Comparison of ENCODE assay signal across 26 cellular contexts in the genomic region with DNA sequence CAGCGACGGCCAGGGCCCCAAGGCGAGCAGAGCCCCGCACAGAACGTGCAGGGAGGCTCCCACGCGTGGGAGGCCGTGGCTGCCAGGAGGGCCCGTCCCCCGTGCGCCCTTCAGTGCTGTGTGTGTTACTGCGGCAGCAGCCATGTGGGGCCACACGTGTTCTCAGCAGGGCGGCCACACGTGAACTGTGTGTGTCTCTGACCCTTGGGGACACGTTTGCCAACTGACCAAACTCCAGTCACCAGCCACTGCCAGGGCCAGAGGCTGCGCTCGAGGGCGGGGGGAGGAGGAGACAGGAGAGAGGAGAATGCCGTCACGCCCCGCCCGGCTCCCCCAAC. TPM values are rescaled to one million over a fixed set of nuclear protein-coding genes. Genes with fewer than 3 reads are reported as not detected.
A peak's percentile ranks its signal among the peaks of the same experiment; 100 is the strongest.
DNase-seq lines count a peak whose midpoint lies in the region; ATAC-seq, FAIRE-seq and TF ChIP-seq lines count a peak whose summit lies in the region.
"Had no signal": no experiment of that assay in that cellular context is flagged by ENCODE, and none has a peak within 500 bp of the region (broad histone marks: within the 10 kb centered on the region; RNA-seq: fewer than 3 reads in every experiment).

No MANE protein-coding gene starts in this region.

- H3K4me2 ChIP-seq in PC-3 (ENCODE audit: low read length) (0 out of 2 replicates have a peak overlapping the region, but pooled peaks have one; percentile 21), HepG2 (ENCODE audit: low read depth, low read length) (no peak overlapping the region)
- H3K4me2 ChIP-seq: A549 had no signal

- peaks cover 22% of the 10 kb centered on the region for H3K27me3 ChIP-seq in PC-3 (ENCODE audit: low read length)
- peaks cover 30 to 96% of the 10 kb centered on the region in 2 experiments for H3K27me3 ChIP-seq in HepG2 (ENCODE audit: control insufficient read depth in 1 of 2, insufficient read depth in 2 of 2, low read length in 2 of 2)

- H3K4me1 ChIP-seq in PC-3 (ENCODE audit: insufficient read depth, low read length) (peaks cover 15% of the 10 kb centered on the region; the same call in 1 of the 2 replicates), HepG2 (ENCODE audit: insufficient read depth, low read length) (no peaks in the 10 kb centered on the region)
- H3K4me1 ChIP-seq: BE2C had no signal

- H3K27ac Mint-ChIP-seq in stimulated activated naive B cell treated with anti-CD40 and anti-IgM and Interleukin-4, amounts not matched to agents 10 μg/mL and 1 μg/mL and 100 μg/mL, for 72 hours, result peak overlapping the region; percentile 44
- H3K27ac Mint-ChIP-seq: CD14-positive monocyte; CD4-positive, alpha-beta T cell; H9; HFFc6 had no signal

- H2AFZ ChIP-seq in PC-3 (ENCODE audit: low read length), result 0 out of 2 replicates have a peak overlapping the region, but pooled peaks have one; percentile 12
- no peak overlapping the region for H2AFZ ChIP-seq in HepG2 (ENCODE audit: low read length)
- H2AFZ ChIP-seq: GM23248 had no signal

- TF ChIP-seq CTCF in PC-3 (conservative IDR thresholded peaks at IDR 0.05; ENCODE audit: low read depth, low read length), result no peak
- no peak for TF ChIP-seq CTCF in HepG2 (CRISPR knock-in tag; IDR thresholded peaks at IDR 0.05)
- TF ChIP-seq CTCF in GM13977 (IDR thresholded peaks at IDR 0.05; ENCODE audit: extremely low read depth, insufficient read depth, missing control alignments), result no peak

- H3K27me3 Mint-ChIP-seq in stimulated activated naive B cell treated with anti-CD40 and anti-IgM and Interleukin-4, amounts not matched to agents 10 μg/mL and 1 μg/mL and 100 μg/mL, for 72 hours, result peaks cover 15 to 42% of the 10 kb centered on the region in 2 donors

- H4K20me1 ChIP-seq in PC-3 (ENCODE audit: low read length) (no peaks in the 10 kb centered on the region), HepG2 (ENCODE audit: insufficient read depth, low read length) (0 out of 2 replicates have a peak, but pooled peaks cover 2% of the 10 kb centered on the region)

- WGBS in HepG2 (ENCODE audit: low lambda C conversion rate), result no CpG with 5 or more reads among the region's 23 CpGs

- CTCF ChIA-PET in PC-3 (lab: Charles Lee) (no interaction called here), HepG2 (lab: Yijun Ruan, JAX; ENCODE audit: low intra/inter-chr PET ratio, low total read pairs) (no interaction called here)

- H3K9me3 ChIP-seq in PC-3 (ENCODE audit: low read length) (no peaks in the 10 kb centered on the region), HepG2 (ENCODE audit: low read length) (no peaks in the 10 kb centered on the region)
- H3K9me3 ChIP-seq: A549; BE2C; BLaER1 treated with 17β-estradiol and CSF1 and Interleukin-3, amounts not matched to agents 10 nM and 100 nM had no signal

- H3K9me3 Mint-ChIP-seq in stimulated activated naive B cell treated with anti-CD40 and anti-IgM and Interleukin-4, amounts not matched to agents 10 μg/mL and 1 μg/mL and 100 μg/mL, for 72 hours, result no peaks in the 10 kb centered on the region
- H3K9me3 Mint-ChIP-seq: CD4-positive, alpha-beta T cell; CD8-positive, alpha-beta memory T cell; H9; HFFc6 had no signal

- H3K79me2 ChIP-seq in PC-3 (ENCODE audit: low read length) (no peaks in the 10 kb centered on the region), HepG2 (ENCODE audit: insufficient read depth, low read length) (no peaks in the 10 kb centered on the region)

- H3K4me3 Mint-ChIP-seq in stimulated activated naive B cell treated with anti-CD40 and anti-IgM and Interleukin-4, amounts not matched to agents 10 μg/mL and 1 μg/mL and 100 μg/mL, for 72 hours, result no peak overlapping the region
- H3K4me3 Mint-ChIP-seq: CD14-positive monocyte; CD4-positive, alpha-beta T cell; CD8-positive, alpha-beta memory T cell; H9; HFFc6 had no signal

- TF ChIP-seq RAD21 in HepG2 (CRISPR knock-in tag; IDR thresholded peaks at IDR 0.05), result no peak

- H3K27ac ChIP-seq in PC-3 (ENCODE audit: low read length) (no peak overlapping the region), HepG2 (ENCODE audit: extremely low read length, insufficient read depth, low read length) (no peak overlapping the region)
- H3K27ac ChIP-seq: A549; BLaER1 treated with 17β-estradiol and CSF1 and Interleukin-3, amounts not matched to agents 10 nM and 100 nM; GM23248 had no signal

- DNase-seq in PC-3, result no peak
- no peak for DNase-seq in HepG2 (ENCODE audit: low spot score)
- no peak for DNase-seq in stimulated activated naive B cell treated with anti-CD40 and anti-IgM and Interleukin-4, amounts not matched to agents 10 μg/mL and 1 μg/mL and 100 μg/mL, for 72 hours
- DNase-seq in GM12891 (ENCODE audit: insufficient read length, low spot score), result no peak
- DNase-seq in Right ventricle myocardium superior, result no peak
- DNase-seq in GM13977 (ENCODE audit: low spot score), result no peak
- DNase-seq: 8988T; ACHN; AML-193; BE2C; CD4-positive, alpha-beta T cell; CD8-positive, alpha-beta memory T cell; DMS 273 treated with DMSO at 0.1 percent for 48 hours; EL; GDM1; GM23248; H9; HFFc6 had no signal

- H3K36me3 ChIP-seq in PC-3 (ENCODE audit: low read depth, low read length) (no peaks in the 10 kb centered on the region), HepG2 (replicated peaks in 1 of 2; ENCODE audit: control insufficient read depth in 1 of 2, insufficient read depth in 2 of 2, low read length in 2 of 2) (no peaks in the 10 kb centered on the region)
- H3K36me3 ChIP-seq: BE2C; BLaER1 treated with 17β-estradiol and CSF1 and Interleukin-3, amounts not matched to agents 10 nM and 100 nM had no signal

- H3K36me3 Mint-ChIP-seq in stimulated activated naive B cell treated with anti-CD40 and anti-IgM and Interleukin-4, amounts not matched to agents 10 μg/mL and 1 μg/mL and 100 μg/mL, for 72 hours, result no peaks in the 10 kb centered on the region
- H3K36me3 Mint-ChIP-seq: CD14-positive monocyte; CD8-positive, alpha-beta memory T cell had no signal

- in situ Hi-C loops in HepG2 (cut with HindIII; ENCODE audit: extremely low pct_ligation_motif_present, low pct_unique_long_range_greater_than_20kb) (no loop called here), GM13977 (cut with MboI; ENCODE audit: low pct_unique_long_range_greater_than_20kb, low sequenced_read_pairs, unreplicated experiment) (no loop called here)

- POLR2A ChIA-PET in PC-3 (lab: Charles Lee; ENCODE audit: unreplicated experiment), result no interaction called here
- POLR2A ChIA-PET in HepG2 (lab: Yijun Ruan, JAX), result no interaction called here

- ATAC-seq in PC-3, result no peak
- ATAC-seq in HepG2, result no peak
- no peak for ATAC-seq in stimulated activated naive B cell treated with anti-CD40 and anti-IgM and Interleukin-4, amounts not matched to agents 10 μg/mL and 1 μg/mL and 100 μg/mL, for 72 hours (replicated peaks)
- ATAC-seq in GM18858 (IDR thresholded peaks at IDR 0.05; ENCODE audit: unreplicated experiment), result no peak
- no peak for ATAC-seq in Right ventricle myocardium superior (ENCODE audit: poor library complexity)
- ATAC-seq: A549, GM12878, HCT116 had no signal

- no TSS peak for BruUV-seq in PC-3 (replicated peaks; lab: Mats Ljungman, UMichigan)
- no TSS peak for BruUV-seq in HepG2 (replicated peaks; lab: Mats Ljungman, UMichigan)

- no peak for TF ChIP-seq POLR2A in HepG2 (IDR thresholded peaks at IDR 0.05; ENCODE audit: insufficient read depth in 1 of 2, low read depth in 2 of 2, low read length in 2 of 2)
- TF ChIP-seq POLR2A in GM12891 (IDR thresholded peaks at IDR 0.05; ENCODE audit: low read depth, low read length), result no peak

- no peak for TF ChIP-seq EP300 in HepG2 (IDR thresholded peaks at IDR 0.05; ENCODE audit: low read depth in 2 of 2, low read length in 2 of 2)
- no peak for TF ChIP-seq EP300 in HepG2 (CRISPR knock-in tag; IDR thresholded peaks at IDR 0.05; ENCODE audit: borderline replicate concordance)

- FAIRE-seq in HepG2 (lab: Jason Lieb, UNC) (no peak), GM12891 (lab: Jason Lieb, UNC) (no peak)
- FAIRE-seq: A549, D721Med, GM12878, GM19239 had no signal

- intact Hi-C loops in PC-3 (cut with micrococcal nuclease) (no loop called here), HepG2 (cut with micrococcal nuclease; ENCODE audit: unreplicated experiment) (no loop called here), Right ventricle myocardium superior (cut with DNase I) (no loop called here)

- no peaks in the 10 kb centered on the region for H3K9me2 ChIP-seq in PC-3 (replicated peaks; ENCODE audit: low read length)

- peaks cover 0 to 1% of the 10 kb centered on the region in 2 donors for H3K4me1 Mint-ChIP-seq in stimulated activated naive B cell treated with anti-CD40 and anti-IgM and Interleukin-4, amounts not matched to agents 10 μg/mL and 1 μg/mL and 100 μg/mL, for 72 hours
- H3K4me1 Mint-ChIP-seq: CD14-positive monocyte; CD8-positive, alpha-beta memory T cell had no signal

- H3K9ac ChIP-seq in PC-3 (ENCODE audit: low read length) (no peak overlapping the region), HepG2 (ENCODE audit: insufficient read depth, low read depth, low read length) (no peak overlapping the region)
- H3K9ac ChIP-seq: BLaER1 treated with 17β-estradiol and CSF1 and Interleukin-3, amounts not matched to agents 10 nM and 100 nM; GM23248 had no signal

- no peaks in the 10 kb centered on the region for H3F3A ChIP-seq in PC-3 (ENCODE audit: low read length, unreplicated experiment)

- H3K4me3 ChIP-seq in PC-3 (ENCODE audit: low read length) (no peak overlapping the region), HepG2 (replicated peaks in 1 of 3; ENCODE audit: insufficient read depth in 1 of 3, low read depth in 2 of 3, low read length in 3 of 3) (no peak overlapping the region)
- H3K4me3 ChIP-seq: A549; BLaER1 treated with 17β-estradiol and CSF1 and Interleukin-3, amounts not matched to agents 10 nM and 100 nM; GM12878; GM23248 had no signal

RNA-seq across cellular contexts. Expression of a gene that starts 57.7 kb away (rescaled TPM):
- total RNA-seq in PC-3 (2014; rRNA removed) (0.44 TPM in 1 of 2 replicates, not detected in the other), HepG2 (2016; rRNA removed; fragmentation: Illumina TruSeq; extraction: Trizol) (0.04 TPM in 1 of 2 replicates, not detected in the other), Right ventricle myocardium superior (not detected)
- not detected in 2 replicates for total RNA-seq in HepG2 (2016; cell fraction: cytosol; rRNA removed; fragmentation: Illumina TruSeq; extraction: Trizol; ENCODE audit: low read depth)
- total RNA-seq in HepG2 (2016; cell fraction: insoluble cytoplasmic fraction; rRNA removed; fragmentation: Illumina TruSeq; extraction: Trizol), result not detected in 2 replicates
- 0.09 TPM in 1 of 2 replicates, not detected in the other for total RNA-seq in HepG2 (2016; cell fraction: membrane; rRNA removed; fragmentation: Illumina TruSeq; extraction: Trizol)
- not detected in 2 replicates for total RNA-seq in HepG2 (2016; cell fraction: nucleus; rRNA removed; fragmentation: Illumina TruSeq; extraction: Trizol)
- not detected in 2 replicates for polyA plus RNA-seq in HepG2 (2011; rRNA removed)
- polyA plus RNA-seq in HepG2 (2011; cell fraction: cytosol; rRNA removed), result not detected in 2 replicates
- polyA plus RNA-seq in HepG2 (2011; cell fraction: nucleus; rRNA removed), result not detected in 2 replicates
- polyA plus RNA-seq in HepG2 (2012), result not detected in 2 replicates
- not detected in 2 replicates for polyA plus RNA-seq in HepG2 (2016; cell fraction: cytosol; fragmentation: Illumina TruSeq; extraction: Trizol; ENCODE audit: low read depth)
- polyA plus RNA-seq in HepG2 (2016; cell fraction: insoluble cytoplasmic fraction; fragmentation: Illumina TruSeq; extraction: Trizol; ENCODE audit: low read depth), result not detected in 2 replicates
- not detected in 2 replicates for polyA plus RNA-seq in HepG2 (2016; cell fraction: membrane; fragmentation: Illumina TruSeq; extraction: Trizol; ENCODE audit: low read depth)
- polyA plus RNA-seq in HepG2 (2016; cell fraction: nucleus; fragmentation: Illumina TruSeq; extraction: Trizol; ENCODE audit: insufficient read depth, low read depth), result not detected in 2 replicates
- polyA minus RNA-seq in HepG2 (2011; rRNA and poly(A)+ RNA removed; ENCODE audit: low replicate concordance), result 10.1 TPM in 1 of 2 replicates, not detected in the other
- not detected in 2 replicates for polyA minus RNA-seq in HepG2 (2011; cell fraction: cytosol; rRNA and poly(A)+ RNA removed)
- not detected in 2 replicates for polyA minus RNA-seq in HepG2 (2011; cell fraction: nucleus; rRNA and poly(A)+ RNA removed)
- 0.09 TPM for polyA plus RNA-seq in GM12891 (2012; ENCODE audit: low read depth, missing spikeins)
- total RNA-seq: CD4-positive, alpha-beta T cell; GM12878; HFFc6 had no signal
- polyA plus RNA-seq: CD14-positive monocyte; CD8-positive, alpha-beta memory T cell had no signal
